1 cellular context compared by ENCODE assay signal in the genomic region with DNA sequence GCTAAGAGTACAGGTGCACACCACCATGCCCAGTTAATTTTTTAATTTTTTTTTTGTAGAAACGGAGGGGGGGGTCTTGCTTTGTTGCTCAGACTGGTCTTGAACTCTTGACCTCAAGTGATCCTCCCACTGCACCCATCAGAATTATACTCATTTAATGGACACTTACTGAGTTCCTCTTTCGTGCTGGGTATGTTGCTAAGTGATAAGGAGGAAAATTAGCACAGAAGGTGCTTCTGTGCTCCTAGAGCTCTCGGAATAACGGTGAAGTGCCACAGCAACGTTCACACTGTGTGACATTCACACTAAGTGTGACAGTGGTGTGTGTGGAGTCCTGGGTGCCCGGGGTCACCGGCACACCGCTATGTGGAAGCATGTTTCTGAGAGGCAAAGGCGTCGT.
TF ChIP-seq lines count a peak whose summit lies in the region.

No MANE protein-coding gene starts in this region.

TF ChIP-seq in K562, 482 proteins besides CTCF, POLR2A, EP300 and RAD21 (continued from another document):
- TF ChIP-seq, protein P1, sequence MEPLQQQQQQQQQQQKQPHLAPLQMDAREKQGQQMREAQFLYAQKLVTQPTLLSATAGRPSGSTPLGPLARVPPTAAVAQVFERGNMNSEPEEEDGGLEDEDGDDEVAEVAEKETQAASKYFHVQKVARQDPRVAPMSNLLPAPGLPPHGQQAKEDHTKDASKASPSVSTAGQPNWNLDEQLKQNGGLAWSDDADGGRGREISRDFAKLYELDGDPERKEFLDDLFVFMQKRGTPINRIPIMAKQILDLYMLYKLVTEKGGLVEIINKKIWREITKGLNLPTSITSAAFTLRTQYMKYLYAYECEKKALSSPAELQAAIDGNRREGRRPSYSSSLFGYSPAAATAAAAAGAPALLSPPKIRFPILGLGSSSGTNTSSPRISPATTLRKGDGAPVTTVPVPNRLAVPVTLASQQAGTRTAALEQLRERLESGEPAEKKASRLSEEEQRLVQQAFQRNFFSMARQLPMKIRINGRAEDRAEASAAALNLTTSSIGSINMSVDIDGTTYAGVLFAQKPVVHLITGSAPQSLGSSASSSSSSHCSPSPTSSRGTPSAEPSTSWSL (CRISPR knock-in tag; IDR thresholded peaks at IDR 0.05; ENCODE audit: borderline replicate concordance) = no peak
- TF ChIP-seq ZNF740 (CRISPR knock-in tag; IDR thresholded peaks at IDR 0.05) = 0 out of 2 replicates have a peak, but pooled peaks have one; percentile 44
- 0 out of 4 replicates have a peak, but pooled peaks of 1 of the 2 experiments have one; percentile 22 for TF ChIP-seq ZNF740 (tag; IDR thresholded peaks at IDR 0.05)
- TF ChIP-seq IRF9 (tag; IDR thresholded peaks at IDR 0.05) = no peak
- peak; percentile 53 for TF ChIP-seq DPF2 (IDR thresholded peaks at IDR 0.05)
- no peak for TF ChIP-seq ZNF79 (CRISPR knock-in tag; IDR thresholded peaks at IDR 0.05; ENCODE audit: low read depth)
- TF ChIP-seq PML (IDR thresholded peaks at IDR 0.05; ENCODE audit: low read length) = peak; percentile 32; the same call in 1 of the 2 replicates
- TF ChIP-seq BHLHE40 (IDR thresholded peaks at IDR 0.05; ENCODE audit: low read length) = no peak
- TF ChIP-seq OTX1 (CRISPR knock-in tag; IDR thresholded peaks at IDR 0.05) = no peak
- TF ChIP-seq, protein P2, sequence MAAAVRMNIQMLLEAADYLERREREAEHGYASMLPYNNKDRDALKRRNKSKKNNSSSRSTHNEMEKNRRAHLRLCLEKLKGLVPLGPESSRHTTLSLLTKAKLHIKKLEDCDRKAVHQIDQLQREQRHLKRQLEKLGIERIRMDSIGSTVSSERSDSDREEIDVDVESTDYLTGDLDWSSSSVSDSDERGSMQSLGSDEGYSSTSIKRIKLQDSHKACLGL (CRISPR knock-in tag; IDR thresholded peaks at IDR 0.05; ENCODE audit: borderline replicate concordance, poor library complexity, severe bottlenecking) = no peak
- no peak for TF ChIP-seq ZSCAN32 (CRISPR knock-in tag; IDR thresholded peaks at IDR 0.05)
- no peak for TF ChIP-seq MAZ (CRISPR knock-in tag; conservative IDR thresholded peaks at IDR 0.05 in 1 of 2, IDR thresholded peaks at IDR 0.05 in 1 of 2)
- TF ChIP-seq HLTF (IDR thresholded peaks at IDR 0.05) = no peak
- no peak for TF ChIP-seq MTF1 (CRISPR knock-in tag; IDR thresholded peaks at IDR 0.05; ENCODE audit: borderline replicate concordance)
- no peak for TF ChIP-seq TAF7 (tag; IDR thresholded peaks at IDR 0.05)
- TF ChIP-seq TBP (optimal IDR thresholded peaks at IDR 0.05; ENCODE audit: low read depth, low read length) = no peak
- TF ChIP-seq, protein P3, sequence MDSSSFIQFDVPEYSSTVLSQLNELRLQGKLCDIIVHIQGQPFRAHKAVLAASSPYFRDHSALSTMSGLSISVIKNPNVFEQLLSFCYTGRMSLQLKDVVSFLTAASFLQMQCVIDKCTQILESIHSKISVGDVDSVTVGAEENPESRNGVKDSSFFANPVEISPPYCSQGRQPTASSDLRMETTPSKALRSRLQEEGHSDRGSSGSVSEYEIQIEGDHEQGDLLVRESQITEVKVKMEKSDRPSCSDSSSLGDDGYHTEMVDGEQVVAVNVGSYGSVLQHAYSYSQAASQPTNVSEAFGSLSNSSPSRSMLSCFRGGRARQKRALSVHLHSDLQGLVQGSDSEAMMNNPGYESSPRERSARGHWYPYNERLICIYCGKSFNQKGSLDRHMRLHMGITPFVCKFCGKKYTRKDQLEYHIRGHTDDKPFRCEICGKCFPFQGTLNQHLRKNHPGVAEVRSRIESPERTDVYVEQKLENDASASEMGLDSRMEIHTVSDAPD (CRISPR knock-in tag; IDR thresholded peaks at IDR 0.05) = no peak
- peak; percentile 25; the same call in 1 of the 2 replicates for TF ChIP-seq LEF1 (IDR thresholded peaks at IDR 0.05)
- peak; percentile 62 for TF ChIP-seq CBFA2T3 (IDR thresholded peaks at IDR 0.05)
- TF ChIP-seq KAT7 (CRISPR knock-in tag; IDR thresholded peaks at IDR 0.05; ENCODE audit: borderline replicate concordance) = no peak
